ENCODE assay signal across 1 cellular context in the genomic region with DNA sequence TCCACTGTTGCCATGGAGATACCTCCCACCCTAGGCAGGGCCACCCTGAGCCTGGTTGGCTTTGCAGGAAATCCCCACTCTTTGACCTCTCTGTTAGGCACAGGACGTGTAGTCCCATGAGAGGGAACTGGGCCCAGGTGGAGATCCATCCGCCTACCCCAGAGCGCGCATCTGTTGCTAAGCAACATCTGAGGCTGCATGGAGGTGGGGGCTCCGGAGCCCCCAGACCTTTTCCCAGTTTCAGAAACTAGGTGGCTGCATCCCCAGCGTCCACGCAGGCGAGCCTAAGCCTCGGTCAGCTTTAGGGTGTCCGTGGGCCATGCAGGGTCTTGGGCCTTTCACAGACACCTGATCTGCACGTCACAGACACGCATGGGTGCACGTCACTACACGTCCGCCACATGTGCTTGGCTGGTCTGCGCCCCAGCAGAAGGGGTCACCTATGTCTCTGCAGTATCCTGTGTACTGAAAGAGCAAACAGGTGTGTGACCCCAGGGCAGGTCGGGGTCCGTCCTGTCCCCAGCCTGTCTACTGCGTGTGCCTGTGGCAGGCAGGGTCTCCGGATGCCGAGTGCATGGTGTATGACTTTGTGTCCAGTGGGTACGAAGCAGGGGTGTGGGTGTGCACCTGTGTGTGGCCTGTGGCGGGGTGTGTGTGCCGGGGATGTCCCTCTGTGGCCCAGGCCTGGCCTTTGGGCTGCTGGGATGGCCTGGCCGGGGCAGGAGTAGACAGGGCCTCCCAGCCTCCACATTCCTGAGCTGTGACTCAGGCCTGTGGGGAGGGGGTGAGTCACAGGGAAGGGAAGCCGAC.
TF ChIP-seq lines count a peak whose summit lies in the region.

No MANE protein-coding gene starts in this region.

TF ChIP-seq in K562, 482 proteins besides CTCF, POLR2A, EP300 and RAD21 (continued from another document):
- TF ChIP-seq ZNF740 (CRISPR knock-in tag; IDR thresholded peaks at IDR 0.05) (peak; percentile 77; the same call in 1 of the 2 replicates), ZNF740 (tag; IDR thresholded peaks at IDR 0.05) (no peak), LEF1 (IDR thresholded peaks at IDR 0.05) (peak; percentile 24; the same call in 1 of the 2 replicates), CXXC5 (CRISPR knock-in tag; IDR thresholded peaks at IDR 0.05) (0 out of 2 replicates have a peak, but pooled peaks have one; percentile 18), SMARCA5 (IDR thresholded peaks at IDR 0.05) (peak; percentile 46; the same call in 1 of the 2 replicates), SMAD4 (CRISPR knock-in tag; conservative IDR thresholded peaks at IDR 0.05) (0 out of 2 replicates have a peak, but pooled peaks have one; percentile 51), ARID1B (IDR thresholded peaks at IDR 0.05) (peak; percentile 81), RCOR1 (IDR thresholded peaks at IDR 0.05; ENCODE audit: borderline replicate concordance in 1 of 2, low read depth in 2 of 2, low read length in 2 of 2) (0 out of 4 replicates have a peak, but pooled peaks of 1 of the 2 experiments have one; percentile 71), ZFX (CRISPR knock-in tag; IDR thresholded peaks at IDR 0.05) (peak; percentile 69), FOS (IDR thresholded peaks at IDR 0.05; ENCODE audit: extremely low read depth, insufficient read length) (peak; percentile 64), MTA1 (IDR thresholded peaks at IDR 0.05; ENCODE audit: borderline replicate concordance) (0 out of 2 replicates have a peak, but pooled peaks have one; percentile 37), TEAD2 (tag; IDR thresholded peaks at IDR 0.05) (peak; percentile 92), SMARCA4 (IDR thresholded peaks at IDR 0.05) (peak; percentile 79), JUND (IDR thresholded peaks at IDR 0.05; ENCODE audit: borderline replicate concordance, low read depth, low read length) (peak; percentile 99), JUND (tag; IDR thresholded peaks at IDR 0.05; ENCODE audit: borderline replicate concordance, low read depth, low read length) (peak; percentile 97; the same call in 2 of the 3 replicates)
